Comparison of ENCODE assay signal across 8 cellular contexts in genomic region chr21:44299085-44299457, GRCh38. TPM values are rescaled to one million over a fixed set of nuclear protein-coding genes. Genes with fewer than 3 reads are reported as not detected.
DNase-seq lines count a peak whose midpoint lies in the region; ATAC-seq and TF ChIP-seq lines count a peak whose summit lies in the region.

No MANE protein-coding gene starts in this region.

- H2BK12ac ChIP-seq in trophoblast cell (ENCODE audit: low read length), result no peak overlapping the region

- H3K4me1 ChIP-seq in Panc1 (ENCODE audit: control insufficient read depth, insufficient read depth, low read length) (peaks cover 28% of the 10 kb centered on the region), trophoblast cell (ENCODE audit: control insufficient read depth in 1 of 2, insufficient read depth in 2 of 2, low read length in 2 of 2) (peaks cover 9% of the 10 kb centered on the region in 2 experiments)

- no TSS peak for BruUV-seq in Panc1 (replicated peaks; lab: Mats Ljungman, UMichigan)

- no peak overlapping the region for H3K18ac ChIP-seq in trophoblast cell (ENCODE audit: low read length)

- ATAC-seq in Panc1, result no peak
- no peak for ATAC-seq in HG03039 (IDR thresholded peaks at IDR 0.05; ENCODE audit: unreplicated experiment)

- H4K91ac ChIP-seq in trophoblast cell (ENCODE audit: low read depth, low read length), result peak overlapping the region; percentile 27

- peak; percentile 77 for DNase-seq in GM20000 (ENCODE audit: low spot score)
- DNase-seq in Panc1 (ENCODE audit: low read depth, low spot score), result no peak
- DNase-seq in epithelial cell of prostate (ENCODE audit: low read depth, low spot score), result no peak
- peak in 1 of 2 donors; percentile 34 for DNase-seq in trophoblast cell
- no peak for DNase-seq in superior temporal gyrus (ENCODE audit: extremely low spot score)
- no peak for DNase-seq in OCI-M2 (lab: John Stamatoyannopoulos, UW; ENCODE audit: unreplicated experiment)
- no peak for DNase-seq in NK-92 (lab: John Stamatoyannopoulos, UW; ENCODE audit: unreplicated experiment)

- no peak overlapping the region for H2AK5ac ChIP-seq in trophoblast cell (ENCODE audit: low read length)

- H3K14ac ChIP-seq in trophoblast cell (ENCODE audit: low read length), result no peak overlapping the region

- no CpG with 5 or more reads among the region's 10 CpGs for WGBS in trophoblast cell (ENCODE audit: extremely low coverage, insufficient coverage, insufficient read length)

- TF ChIP-seq CTCF in GM20000 (IDR thresholded peaks at IDR 0.05; ENCODE audit: extremely low read depth, missing control alignments), result no peak
- no peak for TF ChIP-seq CTCF in Panc1 (IDR thresholded peaks at IDR 0.05)

- no peak overlapping the region for H2BK5ac ChIP-seq in trophoblast cell (ENCODE audit: low read depth, low read length, poor library complexity)

- peak overlapping the region; percentile 97 for H2AFZ ChIP-seq in trophoblast cell (ENCODE audit: insufficient read depth, low read length, poor library complexity)

- CTCF ChIA-PET in Panc1 (lab: Charles Lee), result no interaction called here

- in situ Hi-C loops in Panc1 (cut with HindIII; ENCODE audit: low pct_unique_long_range_greater_than_20kb, low sequenced_read_pairs), result no loop called here

- H3K36me3 ChIP-seq in Panc1 (ENCODE audit: control insufficient read depth, insufficient read depth, low read length) (no peaks in the 10 kb centered on the region; the same call in 1 of the 2 replicates), trophoblast cell (ENCODE audit: control insufficient read depth in 1 of 2, insufficient read depth in 2 of 2, low read length in 2 of 2) (no peaks in the 10 kb centered on the region)

- POLR2A ChIA-PET in Panc1 (lab: Charles Lee), result no interaction called here

- peak overlapping the region; percentile 55 to 59 for H3K4me3 ChIP-seq in Panc1 (ENCODE audit: low read depth in 2 of 2, low read length in 2 of 2)
- H3K4me3 ChIP-seq in trophoblast cell (ENCODE audit: low read depth, low read length), result peak overlapping the region; percentile 87

- no peak overlapping the region for H4K8ac ChIP-seq in trophoblast cell (ENCODE audit: low read depth, low read length)

- no peak overlapping the region for H3K4ac ChIP-seq in trophoblast cell (ENCODE audit: low read depth, low read length)

- peak overlapping the region; percentile 71 for H3K4me2 ChIP-seq in trophoblast cell (ENCODE audit: low read length)

- no peak overlapping the region for H3K9ac ChIP-seq in trophoblast cell (ENCODE audit: low read length)

- H3K27ac ChIP-seq in Panc1 (ENCODE audit: low read length), result peak overlapping the region; percentile 75
- peak overlapping the region; percentile 69 for H3K27ac ChIP-seq in epithelial cell of prostate
- peak overlapping the region; percentile 60 for H3K27ac ChIP-seq in trophoblast cell (ENCODE audit: low read depth, low read length)

- H3K79me1 ChIP-seq in trophoblast cell (ENCODE audit: low read length), result peaks cover 14% of the 10 kb centered on the region

- intact Hi-C loops in Panc1 (cut with micrococcal nuclease; ENCODE audit: unreplicated experiment), result no loop called here

- H3K27me3 ChIP-seq in Panc1 (ENCODE audit: control insufficient read depth, insufficient read depth, low read length) (no peaks in the 10 kb centered on the region), trophoblast cell (ENCODE audit: insufficient read depth, low read length) (no peaks in the 10 kb centered on the region)

- no peak overlapping the region for H3K23ac ChIP-seq in trophoblast cell (ENCODE audit: low read length)

- H2BK120ac ChIP-seq in trophoblast cell (ENCODE audit: insufficient read depth, low read length, poor library complexity), result no peak overlapping the region

- H4K12ac ChIP-seq in trophoblast cell (ENCODE audit: low read depth, low read length), result no peak overlapping the region

- H3K9me3 ChIP-seq in Panc1 (ENCODE audit: control insufficient read depth, insufficient read depth, low read depth, low read length) (no peaks in the 10 kb centered on the region), trophoblast cell (ENCODE audit: insufficient read depth, low read depth, low read length) (no peaks in the 10 kb centered on the region)

- H3K79me2 ChIP-seq in trophoblast cell (ENCODE audit: control insufficient read depth, insufficient read depth, low read length, poor library complexity), result peaks cover 12% of the 10 kb centered on the region

RNA-seq across cellular contexts. Expression of gene PFKL, which starts 0.8 kb away (rescaled TPM):
- 70.1 TPM for total RNA-seq in Panc1 (2021; ENCODE audit: unreplicated experiment)
- polyA plus RNA-seq in Panc1 (2012; ENCODE audit: insufficient read length), result 123 TPM
- 82.7 and 83.7 TPM in 2 replicates for polyA plus RNA-seq in trophoblast cell (2013)

RNA-seq across cellular contexts. Expression of gene AIRE, which starts 13.4 kb away (rescaled TPM):
- total RNA-seq in Panc1 (2021; ENCODE audit: unreplicated experiment), result not detected
- polyA plus RNA-seq in Panc1 (2012; ENCODE audit: insufficient read length), result not detected
- polyA plus RNA-seq in trophoblast cell (2013), result 0.18 and 0.21 TPM in 2 replicates

RNA-seq across cellular contexts. Expression of gene DNMT3L, which starts 37.4 kb away (rescaled TPM):
- total RNA-seq in Panc1 (2021; ENCODE audit: unreplicated experiment), result not detected
- not detected for polyA plus RNA-seq in Panc1 (2012; ENCODE audit: insufficient read length)
- polyA plus RNA-seq in trophoblast cell (2013), result 0.42 and 0.48 TPM in 2 replicates

RNA-seq across cellular contexts. Expression of gene CFAP410, which starts 40.1 kb away (rescaled TPM):
- 11.8 TPM for total RNA-seq in Panc1 (2021; ENCODE audit: unreplicated experiment)
- polyA plus RNA-seq in Panc1 (2012; ENCODE audit: insufficient read length), result 21.0 TPM
- 8.3 and 10.1 TPM in 2 replicates for polyA plus RNA-seq in trophoblast cell (2013)

RNA-seq across cellular contexts. Expression of gene TRPM2, which starts 54.4 kb away (rescaled TPM):
- total RNA-seq in Panc1 (2021; ENCODE audit: unreplicated experiment), result 0.26 TPM
- polyA plus RNA-seq in Panc1 (2012; ENCODE audit: insufficient read length), result 0.21 TPM
- 0.01 and 0.03 TPM in 2 replicates for polyA plus RNA-seq in trophoblast cell (2013)
